Comparison of ENCODE assay signal across 12 cellular contexts in the genomic region with DNA sequence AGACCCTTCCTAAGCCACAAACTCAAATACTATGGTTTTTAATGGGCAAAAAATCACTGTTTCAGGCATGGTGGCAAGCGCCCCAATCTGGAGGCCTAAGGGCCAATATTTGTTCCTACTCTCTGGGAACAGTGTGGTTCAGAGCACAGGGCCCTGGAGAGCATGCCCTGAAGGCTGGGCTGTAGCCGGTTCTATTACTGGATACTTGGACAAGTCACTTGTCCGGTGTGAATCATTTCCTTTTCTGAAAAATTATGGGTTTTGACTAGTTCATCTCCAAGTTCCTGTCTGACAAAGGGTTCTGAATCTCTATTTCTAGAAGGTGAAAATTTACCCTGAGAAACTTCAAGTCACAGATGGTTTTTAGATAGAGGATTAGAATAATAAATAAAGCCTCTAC.
DNase-seq lines count a peak whose midpoint lies in the region; ATAC-seq and TF ChIP-seq lines count a peak whose summit lies in the region.
"Had no signal": no experiment of that assay in that cellular context is flagged by ENCODE, and none has a peak within 500 bp of the region (broad histone marks: within the 10 kb centered on the region; RNA-seq: fewer than 3 reads in every experiment).

No MANE protein-coding gene starts in this region.

- no peak overlapping the region for H3K27ac Mint-ChIP-seq in activated T-cell treated with anti-CD3 and anti-CD28 coated beads, Interleukin-2, amount 50 U/mL, for 24 hours
- H3K27ac Mint-ChIP-seq: activated naive CD8-positive, alpha-beta T cell treated with anti-CD3 and anti-CD28 coated beads for 36 hours had no signal

- H3K27me3 Mint-ChIP-seq in activated T-cell treated with anti-CD3 and anti-CD28 coated beads, Interleukin-2, amount 50 U/mL, for 24 hours = no peaks in the 10 kb centered on the region
- H3K27me3 Mint-ChIP-seq: activated naive CD8-positive, alpha-beta T cell treated with anti-CD3 and anti-CD28 coated beads for 36 hours; CD4-positive, alpha-beta memory T cell had no signal

- ATAC-seq in upper lobe of left lung (ENCODE audit: low FRiP score in 2 of 2) = no peak

- H3K9me3 Mint-ChIP-seq in activated T-cell treated with anti-CD3 and anti-CD28 coated beads, Interleukin-2, amount 50 U/mL, for 24 hours = no peaks in the 10 kb centered on the region
- H3K9me3 Mint-ChIP-seq: activated naive CD8-positive, alpha-beta T cell treated with anti-CD3 and anti-CD28 coated beads for 36 hours; CD4-positive, alpha-beta memory T cell had no signal

- H3K36me3 Mint-ChIP-seq in activated T-cell treated with anti-CD3 and anti-CD28 coated beads, Interleukin-2, amount 50 U/mL, for 24 hours (ENCODE audit: low read depth) = peaks cover 92% of the 10 kb centered on the region

- no peak overlapping the region for H3K27ac ChIP-seq in effector memory CD4-positive, alpha-beta T cell (ENCODE audit: insufficient read depth, low read length, poor library complexity, severe bottlenecking)
- no peak overlapping the region for H3K27ac ChIP-seq in upper lobe of left lung

- DNase-seq in CD1c-positive myeloid dendritic cell (ENCODE audit: extremely low spot score) (peak; percentile 36), NCI-H226 (peak; percentile 32), dermis microvascular lymphatic vessel endothelial cell (ENCODE audit: low read depth in 2 of 2) (peak; percentile 40 to 91), lung microvascular endothelial cell (ENCODE audit: low read depth in 2 of 2) (peak; percentile 78 to 93), upper lobe of left lung (no peak)
- no peak for DNase-seq in effector memory CD4-positive, alpha-beta T cell
- DNase-seq in activated CD8-positive, alpha-beta memory T cell treated with anti-CD3 and anti-CD28 coated beads for 24 hours = no peak
- no peak for DNase-seq in activated T-cell treated with anti-CD3 and anti-CD28 coated beads, Interleukin-2, amount 50 U/mL, for 24 hours
- DNase-seq: activated naive CD8-positive, alpha-beta T cell treated with anti-CD3 and anti-CD28 coated beads for 36 hours; CD4-positive, alpha-beta memory T cell; dorsolateral prefrontal cortex had no signal

- no peaks in the 10 kb centered on the region for H3K4me1 ChIP-seq in effector memory CD4-positive, alpha-beta T cell (ENCODE audit: control insufficient read depth, insufficient read depth, low read length, poor library complexity, severe bottlenecking)
- no peaks in the 10 kb centered on the region for H3K4me1 ChIP-seq in upper lobe of left lung

- H3K4me3 Mint-ChIP-seq in activated T-cell treated with anti-CD3 and anti-CD28 coated beads, Interleukin-2, amount 50 U/mL, for 24 hours = no peak overlapping the region
- H3K4me3 Mint-ChIP-seq: activated naive CD8-positive, alpha-beta T cell treated with anti-CD3 and anti-CD28 coated beads for 36 hours; CD4-positive, alpha-beta memory T cell had no signal

- TF ChIP-seq CTCF in upper lobe of left lung (IDR thresholded peaks at IDR 0.05) = no peak

- TF ChIP-seq POLR2A in upper lobe of left lung (IDR thresholded peaks at IDR 0.05) = no peak

- H3K36me3 ChIP-seq in effector memory CD4-positive, alpha-beta T cell (ENCODE audit: control insufficient read depth, insufficient read depth, low read length) = peaks cover 45% of the 10 kb centered on the region
- H3K36me3 ChIP-seq in upper lobe of left lung = peaks cover under 1 to 28% (median 6%) of the 10 kb centered on the region in 4 donors

- H3K27me3 ChIP-seq in effector memory CD4-positive, alpha-beta T cell (replicated peaks; ENCODE audit: control insufficient read depth, insufficient read depth, low read length, poor library complexity, severe bottlenecking) = no peaks in the 10 kb centered on the region
- H3K27me3 ChIP-seq in upper lobe of left lung = no peaks in the 10 kb centered on the region
- H3K27me3 ChIP-seq: dorsolateral prefrontal cortex had no signal

- TF ChIP-seq EP300 in upper lobe of left lung (IDR thresholded peaks at IDR 0.05) = no peak

- no peaks in the 10 kb centered on the region for H3K9me3 ChIP-seq in effector memory CD4-positive, alpha-beta T cell (ENCODE audit: control insufficient read depth, low read length)
- H3K9me3 ChIP-seq in upper lobe of left lung = no peaks in the 10 kb centered on the region
- H3K9me3 ChIP-seq: prostate gland had no signal

- peaks cover 25% of the 10 kb centered on the region for H3K4me1 Mint-ChIP-seq in activated T-cell treated with anti-CD3 and anti-CD28 coated beads, Interleukin-2, amount 50 U/mL, for 24 hours (ENCODE audit: low read depth)

- H3K4me3 ChIP-seq in effector memory CD4-positive, alpha-beta T cell (ENCODE audit: insufficient read depth, low read depth, low read length, poor library complexity, severe bottlenecking) = no peak overlapping the region
- no peak overlapping the region for H3K4me3 ChIP-seq in upper lobe of left lung
- H3K4me3 ChIP-seq: dorsolateral prefrontal cortex, prostate gland had no signal

- 78 to 81% methylated on average over 3 of the region's 3 CpGs for WGBS in upper lobe of left lung, 2 donors

Comparison
In these comparisons a context has a peak if more than half of its experiments do, and no peak if none do; other contexts are left out.
1. DNase-seq: peak in CD1c-positive myeloid dendritic cell (single experiment), NCI-H226 (single experiment), dermis microvascular lymphatic vessel endothelial cell (2 of 2) and lung microvascular endothelial cell (2 of 2); none in effector memory CD4-positive, alpha-beta T cell (0 of 3), activated CD8-positive, alpha-beta memory T cell treated with anti-CD3 and anti-CD28 coated beads for 24 hours (single experiment), activated T-cell treated with anti-CD3 and anti-CD28 coated beads, Interleukin-2, amount 50 U/mL, for 24 hours (single experiment) and upper lobe of left lung (0 of 2).